Comparison of ENCODE assay signal across 11 cellular contexts in the genomic region with DNA sequence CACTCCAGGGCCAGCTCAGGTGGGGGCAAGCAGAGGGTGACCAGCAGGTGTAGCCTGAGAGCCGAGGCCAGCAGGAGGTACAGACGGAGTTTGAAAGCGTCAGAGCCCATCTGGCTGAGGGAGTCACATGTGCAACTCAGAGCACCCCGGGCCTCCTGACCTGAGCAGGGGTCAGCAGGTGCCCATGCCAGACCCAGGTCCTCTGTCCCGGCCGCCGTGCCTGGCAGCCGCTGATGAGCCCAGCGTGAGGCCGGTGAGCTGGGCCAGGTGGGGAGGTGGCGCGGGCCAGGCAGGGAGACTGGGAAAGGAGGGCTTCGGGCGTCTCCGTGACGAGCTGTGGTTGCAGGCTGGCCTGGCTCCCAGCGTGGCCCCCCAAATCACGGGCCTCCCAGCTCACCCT.
DNase-seq lines count a peak whose midpoint lies in the region; ATAC-seq, FAIRE-seq and TF ChIP-seq lines count a peak whose summit lies in the region.
"Had no signal": no experiment of that assay in that cellular context is flagged by ENCODE, and none has a peak within 500 bp of the region (broad histone marks: within the 10 kb centered on the region; RNA-seq: fewer than 3 reads in every experiment).

No MANE protein-coding gene starts in this region.

- no peaks in the 10 kb centered on the region for H3K23me2 ChIP-seq in H1 (ENCODE audit: low read depth, low read length)

- H3K9ac ChIP-seq in H1 (replicated peaks in 1 of 4; ENCODE audit: extremely low read depth in 1 of 4, low read depth in 3 of 4, low read length in 3 of 4), result no peak overlapping the region
- H3K9ac ChIP-seq in neural progenitor cell, result no peak overlapping the region

- no peak overlapping the region for H3K23ac ChIP-seq in H1 (ENCODE audit: insufficient read length)

- no peaks in the 10 kb centered on the region for H4K20me1 ChIP-seq in H1 (replicated peaks in 1 of 2; ENCODE audit: control insufficient read depth in 1 of 2, insufficient read depth in 2 of 2, low read length in 2 of 2)
- no peaks in the 10 kb centered on the region for H4K20me1 ChIP-seq in neural progenitor cell (ENCODE audit: low read depth)

- no peak overlapping the region for H3K56ac ChIP-seq in H1 (replicated peaks; ENCODE audit: insufficient read length, low read depth, low read length)

- no peaks in the 10 kb centered on the region for H3K36me3 Mint-ChIP-seq in natural killer cell treated with Interleukin-12 subunit alpha and Interleukin-12 subunit beta and Interleukin-15 and Interleukin-18, amount 100 ng/mL, for 72 hours
- H3K36me3 Mint-ChIP-seq in natural killer cell, result no peaks in the 10 kb centered on the region
- H3K36me3 Mint-ChIP-seq in neural progenitor cell, result no peaks in the 10 kb centered on the region

- no peak for TF ChIP-seq CTCF in natural killer cell (IDR thresholded peaks at IDR 0.05)
- TF ChIP-seq CTCF in H1 (IDR thresholded peaks at IDR 0.05; ENCODE audit: control extremely low read depth in 1 of 3, insufficient read depth in 1 of 3, low read depth in 1 of 3, low read length in 3 of 3), result no peak
- no peak for TF ChIP-seq CTCF in neural progenitor cell (IDR thresholded peaks at IDR 0.05)

- H2BK12ac ChIP-seq in H1 (ENCODE audit: low read depth, low read length), result peak overlapping the region; percentile 68; the same call in 1 of the 2 replicates

- no peak for ATAC-seq in natural killer cell treated with Interleukin-12 subunit alpha and Interleukin-12 subunit beta and Interleukin-15 and Interleukin-18, amount 100 ng/mL, for 72 hours
- ATAC-seq in natural killer cell (no peak), GM21717 (IDR thresholded peaks at IDR 0.05; ENCODE audit: unreplicated experiment) (no peak)

- H3F3A ChIP-seq in neural progenitor cell (ENCODE audit: low read depth), result peaks cover 4% of the 10 kb centered on the region

- H3K9me3 ChIP-seq in H1 (ENCODE audit: insufficient read depth in 2 of 2, low read depth in 1 of 2, low read length in 1 of 2) (no peaks in the 10 kb centered on the region), neural progenitor cell (ENCODE audit: low read depth) (no peaks in the 10 kb centered on the region)

- H3K27me3 Mint-ChIP-seq in natural killer cell treated with Interleukin-12 subunit alpha and Interleukin-12 subunit beta and Interleukin-15 and Interleukin-18, amount 100 ng/mL, for 72 hours, result no peaks in the 10 kb centered on the region
- H3K27me3 Mint-ChIP-seq in natural killer cell (ENCODE audit: low read depth in 2 of 2) (peaks cover 0 to 3% of the 10 kb centered on the region in 2 donors), neural progenitor cell (ENCODE audit: insufficient read depth, low read depth) (peaks cover 10% of the 10 kb centered on the region)

- no peaks in the 10 kb centered on the region for H3K36me3 ChIP-seq in H1 (ENCODE audit: control insufficient read depth in 2 of 4, insufficient read depth in 4 of 4, low read length in 3 of 4)
- H3K36me3 ChIP-seq in neural progenitor cell, result no peaks in the 10 kb centered on the region

- peak; percentile 49 for DNase-seq in natural killer cell treated with Interleukin-12 subunit alpha and Interleukin-12 subunit beta and Interleukin-15 and Interleukin-18, amount 100 ng/mL, for 72 hours (ENCODE audit: low spot score)
- DNase-seq in natural killer cell, result no peak
- no peak for DNase-seq in H1 (ENCODE audit: low read depth in 1 of 2, low spot score in 2 of 2)
- no peak for DNase-seq in neural progenitor cell (ENCODE audit: low spot score)
- DNase-seq in stimulated activated CD4-positive, alpha-beta T cell treated with anti-CD3 and anti-CD28 coated beads, Interleukin-15, amount 100 ng/mL, for 24 hours, result no peak
- DNase-seq in GM12891 (ENCODE audit: insufficient read length, low spot score), result no peak
- no peak for DNase-seq in stimulated activated CD4-positive, alpha-beta T cell treated with anti-CD3 and anti-CD28 coated beads, Interleukin-1b, Interleukin-23, amount 100 ng/mL, for 48 hours
- DNase-seq: activated CD4-positive, CD25-positive, alpha-beta regulatory T cell treated with anti-CD3 and anti-CD28 coated beads, Interleukin-2, amount 50 U/mL, for 72 hours had no signal

- H3K4me1 Mint-ChIP-seq in natural killer cell treated with Interleukin-12 subunit alpha and Interleukin-12 subunit beta and Interleukin-15 and Interleukin-18, amount 100 ng/mL, for 72 hours (ENCODE audit: low read depth in 2 of 2), result peaks cover 49 to 52% of the 10 kb centered on the region in 2 donors
- H3K4me1 Mint-ChIP-seq in natural killer cell (peaks cover 42% of the 10 kb centered on the region in 2 donors), neural progenitor cell (peaks cover 44% of the 10 kb centered on the region)

- H2BK20ac ChIP-seq in H1 (ENCODE audit: low read length), result peak overlapping the region; percentile 75

- no peaks in the 10 kb centered on the region; a peak in 1 of 7 replicates for H3K27me3 ChIP-seq in H1 (replicated peaks in 1 of 4; ENCODE audit: control insufficient read depth in 3 of 4, extremely low read depth in 1 of 4, insufficient read depth in 3 of 4, low read length in 3 of 4)
- no peaks in the 10 kb centered on the region for H3K27me3 ChIP-seq in neural progenitor cell

- peak overlapping the region; percentile 61 for H3K4ac ChIP-seq in H1 (replicated peaks; ENCODE audit: insufficient read length, low read depth, low read length)

- H3K4me2 ChIP-seq in H1 (ENCODE audit: insufficient read depth in 1 of 2, low read depth in 2 of 2, low read length in 2 of 2) (no peak overlapping the region), neural progenitor cell (no peak overlapping the region)

- H3K4me1 ChIP-seq in H1 (replicated peaks in 1 of 4; ENCODE audit: control insufficient read depth in 3 of 4, insufficient read depth in 4 of 4, low read length in 3 of 4) (peaks cover 0 to 12% (median 8%) of the 10 kb centered on the region in 4 experiments; a peak in 6 of 7 replicates), neural progenitor cell (peaks cover 19% of the 10 kb centered on the region)

- no peak for TF ChIP-seq EP300 in H1 (IDR thresholded peaks at IDR 0.05; ENCODE audit: borderline replicate concordance in 1 of 2, low read depth in 2 of 2, low read length in 2 of 2)

- intact Hi-C loops in natural killer cell (cut with micrococcal nuclease), result no loop called here

- H3K27ac Mint-ChIP-seq in natural killer cell treated with Interleukin-12 subunit alpha and Interleukin-12 subunit beta and Interleukin-15 and Interleukin-18, amount 100 ng/mL, for 72 hours, result peak overlapping the region in 1 of 2 donors; percentile 100
- H3K27ac Mint-ChIP-seq in natural killer cell, result no peak overlapping the region
- H3K27ac Mint-ChIP-seq in neural progenitor cell, result peak overlapping the region; percentile 25

- no peak overlapping the region for H4K5ac ChIP-seq in H1 (ENCODE audit: insufficient read length, low read depth, low read length)

- 0 out of 2 replicates have a peak overlapping the region, but pooled peaks have one; percentile 28 for H3K18ac ChIP-seq in H1 (ENCODE audit: extremely low read depth, low read length)

- H2BK5ac ChIP-seq in H1 (ENCODE audit: low read depth, low read length), result peak overlapping the region; percentile 4; the same call in 1 of the 2 replicates

- no peaks in the 10 kb centered on the region for H3K79me1 ChIP-seq in H1 (ENCODE audit: low read depth, low read length)

- TF ChIP-seq POLR2A in H1 (IDR thresholded peaks at IDR 0.05; ENCODE audit: control extremely low read depth in 1 of 2, low read depth in 2 of 2, low read length in 2 of 2) (no peak), GM12891 (IDR thresholded peaks at IDR 0.05; ENCODE audit: low read depth, low read length) (no peak)

- no peak overlapping the region for H2AK5ac ChIP-seq in H1 (ENCODE audit: low read depth, low read length)

- no peak overlapping the region for H3K4me3 ChIP-seq in H1 (ENCODE audit: extremely low read depth in 1 of 4, insufficient read depth in 2 of 4, low read depth in 3 of 4, low read length in 4 of 4)
- no peak overlapping the region for H3K4me3 ChIP-seq in neural progenitor cell

- no peak overlapping the region for H2BK15ac ChIP-seq in H1 (ENCODE audit: low read length)

- TF ChIP-seq RAD21 in H1 (IDR thresholded peaks at IDR 0.05 in 1 of 2, conservative IDR thresholded peaks at IDR 0.05 in 1 of 2; ENCODE audit: low read depth in 2 of 2, low read length in 2 of 2), result no peak

- POLR2A ChIA-PET in H1 (lab: Charles Lee; ENCODE audit: partially characterized antibody), result interaction anchor here (1.9 kb wide), 1 partner anchor 10 kb away, joined by 4 read pairs; no protein-coding TSS in a partner anchor

- H3K14ac ChIP-seq in H1 (ENCODE audit: insufficient read length), result no peak overlapping the region

- H2BK120ac ChIP-seq in H1 (replicated peaks; ENCODE audit: low read depth, low read length), result no peak overlapping the region

- CTCF ChIA-PET in H1 (lab: Charles Lee; ENCODE audit: partially characterized antibody), result interaction anchor here (0.6 to 4.0 kb wide), 24 partner anchors 8 to 204 kb away, joined by 3 to 14 read pairs (median 4); a partner anchor contains a TSS

- no peaks in the 10 kb centered on the region for H3K9me3 Mint-ChIP-seq in natural killer cell treated with Interleukin-12 subunit alpha and Interleukin-12 subunit beta and Interleukin-15 and Interleukin-18, amount 100 ng/mL, for 72 hours
- H3K9me3 Mint-ChIP-seq in natural killer cell (no peaks in the 10 kb centered on the region), neural progenitor cell (no peaks in the 10 kb centered on the region)
- H3K9me3 Mint-ChIP-seq: activated T-helper 1 cell treated with anti-CD3 and anti-CD28 coated beads, Interleukin-12 subunit alpha, Interleukin-12 subunit beta, Interleukin-2, Interleukin-4 antibody, amounts not matched to agents 30 ng/mL and 10 ng/mL and 1 ng/mL, durations not matched to agents 14 hours and 24 hours and 36 hours had no signal

- H3K79me2 ChIP-seq in H1 (ENCODE audit: control insufficient read depth in 1 of 2, insufficient read depth in 2 of 2, low read length in 2 of 2) (no peaks in the 10 kb centered on the region), neural progenitor cell (ENCODE audit: low read depth) (no peaks in the 10 kb centered on the region)

- FAIRE-seq in H1 (lab: Jason Lieb, UNC) (no peak), GM12891 (lab: Jason Lieb, UNC) (no peak)
- FAIRE-seq: G401.6 had no signal

- no peak overlapping the region for H3K27ac ChIP-seq in H1 (ENCODE audit: low read depth, low read length)
- H3K27ac ChIP-seq in neural progenitor cell, result no peak overlapping the region

- peak overlapping the region; percentile 94 for H3K4me3 Mint-ChIP-seq in natural killer cell treated with Interleukin-12 subunit alpha and Interleukin-12 subunit beta and Interleukin-15 and Interleukin-18, amount 100 ng/mL, for 72 hours
- H3K4me3 Mint-ChIP-seq in natural killer cell (no peak overlapping the region), neural progenitor cell (no peak overlapping the region)

- 93% methylated on average over 18 of the region's 18 CpGs; no CpG with 5 or more reads in 1 of the 2 experiments for WGBS in H1 (ENCODE audit: extremely low coverage in 1 of 2, insufficient coverage in 1 of 2, insufficient read length in 1 of 2, insufficient replicate concordance in 2 of 2, low coverage in 1 of 2, low lambda C conversion rate in 2 of 2, missing lambda C conversion rate in 1 of 2), 2 experiments

- peak overlapping the region; percentile 94 for H4K91ac ChIP-seq in H1 (replicated peaks; ENCODE audit: insufficient read length, low read length)

- peak overlapping the region; percentile 62 for H4K8ac ChIP-seq in H1 (ENCODE audit: extremely low read depth, insufficient read depth, low read length)

- H2AFZ ChIP-seq in H1 (ENCODE audit: low read length), result no peak overlapping the region
- H2AFZ ChIP-seq in neural progenitor cell (replicated peaks), result no peak overlapping the region
